30 cellular contexts compared by ENCODE assay signal in genomic region chr7:24010495-24010894, GRCh38.
"Had no signal": no experiment of that assay in that cellular context is flagged by ENCODE, and none has a peak within 500 bp of the region (broad histone marks: within the 10 kb centered on the region; RNA-seq: fewer than 3 reads in every experiment).

No MANE protein-coding gene starts in this region.

- DNase-seq: activated effector memory CD4-positive, alpha-beta T cell treated with anti-CD3 and anti-CD28 coated beads, Interleukin-2, amount 50 U/mL, for 16 hours; activated effector memory CD4-positive, alpha-beta T cell treated with Interleukin-2 at 50 U/mL for 16 hours; activated gamma-delta T cell; activated gamma-delta T cell treated with Interleukin-2 at 50 U/mL for 16 hours; activated naive CD4-positive, alpha-beta T cell; activated naive CD4-positive, alpha-beta T cell treated with anti-CD3 and anti-CD28 coated beads for 36 hours; activated naive CD4-positive, alpha-beta T cell treated with anti-CD3 and anti-CD28 coated beads, Interleukin-2, amount 10 ng/mL, durations not matched to agents 7 days and 5 days; activated naive CD4-positive, alpha-beta T cell treated with anti-CD3 and anti-CD28 coated beads, Interleukin-2, amount 50 U/mL, for 16 hours; activated naive CD4-positive, alpha-beta T cell treated with Interleukin-2 at 50 U/mL for 16 hours; activated naive CD8-positive, alpha-beta T cell treated with anti-CD3 and anti-CD28 coated beads for 36 hours; activated naive CD8-positive, alpha-beta T cell treated with anti-CD3 and anti-CD28 coated beads, Interleukin-2, amount 10 ng/mL, durations not matched to agents 7 days and 5 days; activated naive CD8-positive, alpha-beta T cell treated with anti-CD3 and anti-CD28 coated beads, Interleukin-2, amount 50 U/mL, for 24 hours; activated T-cell treated with anti-CD3 and anti-CD28 coated beads, Interleukin-2, amount 50 U/mL, for 4 hours; activated T-cell treated with anti-CD3 and anti-CD28 coated beads, Interleukin-2, amount 50 U/mL, for 48 hours; activated T-cell treated with anti-CD3 and anti-CD28 coated beads, Interleukin-2, amount 50 U/mL, for 72 hours; adrenal gland; amniotic stem cell; amygdala; anterior cingulate cortex; aorta; body of pancreas; brain microvascular endothelial cell; caudate nucleus; central memory CD4-positive, alpha-beta T cell; cerebellar nuclear complex had no signal

- H3K27ac ChIP-seq: adrenal gland, ascending aorta, body of pancreas, brain microvascular endothelial cell, breast epithelium, cardiac muscle cell had no signal

- H3K4me3 ChIP-seq: adrenal gland, ascending aorta, body of pancreas, breast epithelium, cardiac muscle cell had no signal

- ATAC-seq: activated naive CD4-positive, alpha-beta T cell treated with anti-CD3 and anti-CD28 coated beads, Interleukin-2, amount 50 U/mL, for 72 hours; activated naive CD8-positive, alpha-beta T cell treated with anti-CD3 and anti-CD28 coated beads, Interleukin-2, amount 50 U/mL, for 24 hours; activated T-cell treated with anti-CD3 and anti-CD28 coated beads, Interleukin-2, amount 50 U/mL, for 4 hours; activated T-cell treated with anti-CD3 and anti-CD28 coated beads, Interleukin-2, amount 50 U/mL, for 72 hours; activated T-helper 17 cell treated with anti-CD3 and anti-CD28 coated beads, Interleukin-2, amount 50 U/mL, for 72 hours; body of pancreas had no signal
